ENCODE assay signal across 14 cellular contexts in genomic region chr10:60130130-60130579, GRCh38.
A peak's percentile ranks its signal among the peaks of the same experiment; 100 is the strongest.
DNase-seq lines count a peak whose midpoint lies in the region; ATAC-seq, FAIRE-seq and TF ChIP-seq lines count a peak whose summit lies in the region.
"Had no signal": no experiment of that assay in that cellular context is flagged by ENCODE, and none has a peak within 500 bp of the region (broad histone marks: within the 10 kb centered on the region; RNA-seq: fewer than 3 reads in every experiment).

No MANE protein-coding gene starts in this region.

- H3K4me3 ChIP-seq in A549 (no peak overlapping the region), IMR-90 (ENCODE audit: insufficient read depth, low read depth, low read length) (no peak overlapping the region)

- TF ChIP-seq EP300 in A549 (IDR thresholded peaks at IDR 0.05) = no peak

- ATAC-seq in A549 = peak in 1 of 2 experiments; percentile 28; a peak in 1 of 6 replicates
- peak; percentile 51 for ATAC-seq in GM21529 (IDR thresholded peaks at IDR 0.05; ENCODE audit: unreplicated experiment)
- no peak for ATAC-seq in IMR-90 (ENCODE audit: low read depth)
- ATAC-seq: T-cell had no signal

- H2BK120ac ChIP-seq in IMR-90 (ENCODE audit: low read depth, low read length) = no peak overlapping the region

- no peaks in the 10 kb centered on the region for H3K36me3 ChIP-seq in IMR-90 (ENCODE audit: control insufficient read depth, insufficient read depth, low read length)

- no peak overlapping the region for H2BK20ac ChIP-seq in IMR-90 (ENCODE audit: low read depth, low read length)

- TF ChIP-seq RAD21 in A549 (conservative IDR thresholded peaks at IDR 0.05 in 1 of 2, IDR thresholded peaks at IDR 0.05 in 1 of 2) (no peak), IMR-90 (IDR thresholded peaks at IDR 0.05; ENCODE audit: low read length) (no peak)

- H2AFZ ChIP-seq in IMR-90 (replicated peaks; ENCODE audit: low read length, poor library complexity) = no peak overlapping the region

- no peaks in the 10 kb centered on the region for H4K20me1 ChIP-seq in IMR-90 (ENCODE audit: insufficient read depth, low read length)

- intact Hi-C loops in IMR-90 (cut with micrococcal nuclease) = no loop called here

- H4K91ac ChIP-seq in IMR-90 (ENCODE audit: insufficient read depth, low read depth, low read length) = no peak overlapping the region

- CTCF ChIA-PET in A549 (lab: Yijun Ruan, JAX) = interaction anchor here (3.2 kb wide), 1 partner anchor 15 kb away, joined by 14 read pairs; no protein-coding TSS in a partner anchor
- CTCF ChIA-PET in IMR-90 (lab: Yijun Ruan, JAX) = no interaction called here

- no peaks in the 10 kb centered on the region for H3K9me1 ChIP-seq in IMR-90 (ENCODE audit: insufficient read depth, low read length)

- H2BK5ac ChIP-seq in IMR-90 (ENCODE audit: low read depth, low read length, poor library complexity, severe bottlenecking) = no peak overlapping the region

- no peaks in the 10 kb centered on the region for H3K79me1 ChIP-seq in IMR-90 (ENCODE audit: low read depth in 1 of 2, low read length in 2 of 2)

- no peak overlapping the region for H2AK9ac ChIP-seq in IMR-90 (replicated peaks; ENCODE audit: low read depth, low read length, poor library complexity)

- DNase-seq in A549 (ENCODE audit: low read depth in 1 of 2, low spot score in 1 of 2) (peak in 1 of 2 experiments; percentile 19), IMR-90 (no peak), iPS DF 19.7 (ENCODE audit: low read depth, low spot score) (peak; percentile 20), MV-4-11 (lab: John Stamatoyannopoulos, UW) (no peak), GM20000 (ENCODE audit: low spot score) (no peak), NCI-H1092 treated with DMSO at 0.1 percent for 48 hours (lab: John Stamatoyannopoulos, UW) (no peak), NCI-H2029 (lab: John Stamatoyannopoulos, UW) (no peak)
- DNase-seq: activated T-cell treated with anti-CD3 and anti-CD28 coated beads, Interleukin-2, amount 50 U/mL, for 48 hours; C1 segment of cervical spinal cord; cortex of kidney; hippocampal formation; occipital lobe; T-cell had no signal

- BruUV-seq in IMR-90 (replicated peaks; lab: Mats Ljungman, UMichigan) = no TSS peak

- in situ Hi-C loops in IMR-90 (cut with MboI; ENCODE audit: low sequenced_read_pairs) = no loop called here

- no peak overlapping the region for H4K8ac ChIP-seq in IMR-90 (ENCODE audit: low read depth in 2 of 2, low read length in 2 of 2)

- WGBS in A549 (ENCODE audit: missing lambda C conversion rate) = 65% methylated on average over 1 of the region's 1 CpG
- WGBS in IMR-90 (ENCODE audit: extremely low coverage in 2 of 2, insufficient read length in 1 of 2), 2 experiments = no CpG with 5 or more reads among the region's 1 CpG

- H3K9ac ChIP-seq in IMR-90 (ENCODE audit: low read depth, low read length) = no peak overlapping the region

- POLR2A ChIA-PET in A549 (lab: Yijun Ruan, JAX) = no interaction called here
- POLR2A ChIA-PET in IMR-90 (lab: Charles Lee; ENCODE audit: unreplicated experiment) = no interaction called here

- H4K5ac ChIP-seq in IMR-90 (ENCODE audit: low read depth, low read length) = no peak overlapping the region

- H3K4me2 ChIP-seq in A549 (peak overlapping the region; percentile 33), IMR-90 (ENCODE audit: low read depth, low read length) (no peak overlapping the region)

- no peak overlapping the region for H2AK5ac ChIP-seq in IMR-90 (ENCODE audit: low read depth, low read length)

- no peak overlapping the region for H3K18ac ChIP-seq in IMR-90 (ENCODE audit: low read depth, low read length)

- H3K23ac ChIP-seq in IMR-90 (ENCODE audit: low read depth, low read length) = no peak overlapping the region

- H3K56ac ChIP-seq in IMR-90 (ENCODE audit: extremely low read depth, insufficient read depth, low read length) = no peak overlapping the region

- TF ChIP-seq POLR2A in A549 (IDR thresholded peaks at IDR 0.05; ENCODE audit: low read length) = no peak
- no peak for TF ChIP-seq POLR2A in IMR-90 (IDR thresholded peaks at IDR 0.05; ENCODE audit: low read depth, low read length)

- no peak for FAIRE-seq in A549 (lab: Jason Lieb, UNC)

- no peak overlapping the region for H2BK15ac ChIP-seq in IMR-90 (ENCODE audit: low read depth, low read length)

- H3K27ac ChIP-seq in A549 (peak overlapping the region; percentile 51 to 52; a peak in 4 of 6 replicates), IMR-90 (ENCODE audit: insufficient read depth, low read length) (no peak overlapping the region)

- peaks cover 3% of the 10 kb centered on the region for H3K27me3 ChIP-seq in IMR-90 (ENCODE audit: control insufficient read depth, insufficient read depth, low read length)

- H3K9me3 ChIP-seq in A549 (no peaks in the 10 kb centered on the region), IMR-90 (ENCODE audit: control insufficient read depth, insufficient read depth, low read length) (no peaks in the 10 kb centered on the region)

- 0 out of 2 replicates have a peak overlapping the region, but pooled peaks have one; percentile 23 for H3K4ac ChIP-seq in IMR-90 (ENCODE audit: low read depth, low read length)

- H3K4me1 ChIP-seq in A549 (peaks cover 14% of the 10 kb centered on the region), IMR-90 (ENCODE audit: control insufficient read depth, insufficient read depth, low read length) (no peaks in the 10 kb centered on the region)

- H3K14ac ChIP-seq in IMR-90 (replicated peaks; ENCODE audit: low read depth, low read length) = no peak overlapping the region

- dilution Hi-C loops in IMR-90 (cut with HindIII; ENCODE audit: low sequenced_read_pairs, unreplicated experiment) = no loop called here

- TF ChIP-seq CTCF in A549 (IDR thresholded peaks at IDR 0.05) (no peak), IMR-90 (conservative IDR thresholded peaks at IDR 0.05; ENCODE audit: low read depth, low read length) (no peak), GM20000 (IDR thresholded peaks at IDR 0.05; ENCODE audit: extremely low read depth, missing control alignments) (no peak)

TF ChIP-seq in A549, 52 proteins besides CTCF, POLR2A, EP300 and RAD21:
- TF ChIP-seq NFE2L2 (conservative IDR thresholded peaks at IDR 0.05; ENCODE audit: low read length) = peak; percentile 68
- peak; percentile 76 for TF ChIP-seq MAFK (IDR thresholded peaks at IDR 0.05; ENCODE audit: partially characterized antibody)
- no peak for TF ChIP-seq PBX3 (IDR thresholded peaks at IDR 0.05)

TF ChIP-seq in IMR-90, 13 proteins besides CTCF, POLR2A, EP300 and RAD21:
- TF ChIP-seq NFE2L2 (IDR thresholded peaks at IDR 0.05; ENCODE audit: low read depth, low read length) (peak; percentile 55; the same call in 1 of the 2 replicates), FOS (IDR thresholded peaks at IDR 0.05; ENCODE audit: low read depth, low read length) (no peak), BHLHE40 (IDR thresholded peaks at IDR 0.05; ENCODE audit: low read depth, low read length) (no peak)
